20 cellular contexts compared by ENCODE assay signal in genomic region chr1:70458120-70458519, GRCh38. TPM values are rescaled to one million over a fixed set of nuclear protein-coding genes. Genes with fewer than 3 reads are reported as not detected.
DNase-seq lines count a peak whose midpoint lies in the region; ATAC-seq, FAIRE-seq and TF ChIP-seq lines count a peak whose summit lies in the region.
"Had no signal": no experiment of that assay in that cellular context is flagged by ENCODE, and none has a peak within 500 bp of the region (broad histone marks: within the 10 kb centered on the region; RNA-seq: fewer than 3 reads in every experiment).

No MANE protein-coding gene starts in this region.

- no peak for ATAC-seq in GM21576 (IDR thresholded peaks at IDR 0.05; ENCODE audit: unreplicated experiment)
- ATAC-seq: foreskin keratinocyte, left cardiac atrium, T-helper 17 cell had no signal

- peak; percentile 30 for DNase-seq in NOMO-1 treated with DMSO at 0.1 percent for 48 hours (lab: John Stamatoyannopoulos, UW; ENCODE audit: unreplicated experiment)
- DNase-seq in NOMO-1 treated with dmso at 0.1 percent for 144 hours (lab: John Stamatoyannopoulos, UW; ENCODE audit: unreplicated experiment): no peak
- DNase-seq in SK-MEL-5 (ENCODE audit: low read depth, low spot score): peak; percentile 90
- peak; percentile 20 to 29 for DNase-seq in frontal cortex (ENCODE audit: low spot score in 2 of 2)
- peak; percentile 22 for DNase-seq in testis
- no peak for DNase-seq in HuH-7.5 (ENCODE audit: low spot score)
- no peak for DNase-seq in GM19238 (ENCODE audit: insufficient read length, low spot score)
- DNase-seq: activated naive CD8-positive, alpha-beta T cell treated with anti-CD3 and anti-CD28 coated beads for 36 hours; brain microvascular endothelial cell; DMS53; foreskin keratinocyte; left cardiac atrium; MG63; NCI-H2029 treated with DMSO at 0.1 percent for 48 hours; NCI-H774; sigmoid colon; T-helper 17 cell had no signal

- peak overlapping the region; percentile 6 to 64 for H3K27ac ChIP-seq in testis
- H3K27ac ChIP-seq: brain microvascular endothelial cell, C4-2B, epithelial cell of prostate, foreskin keratinocyte, sigmoid colon had no signal

- no peaks in the 10 kb centered on the region for H3K27me3 ChIP-seq in testis
- H3K27me3 ChIP-seq: brain microvascular endothelial cell, foreskin keratinocyte, MG63, sigmoid colon had no signal

- peak; percentile 64 for FAIRE-seq in frontal cortex (lab: Jason Lieb, UNC)

- no peaks in the 10 kb centered on the region for H3K9me3 ChIP-seq in testis
- H3K9me3 ChIP-seq: MG63, sigmoid colon had no signal

- H3K4me3 ChIP-seq in testis: no peak overlapping the region
- H3K4me3 ChIP-seq: MG63, sigmoid colon had no signal

- intact Hi-C loops in testis (cut with DNase I; ENCODE audit: low total_unique reads): no loop called here

- H3K4me1 ChIP-seq in testis: peaks cover 29% of the 10 kb centered on the region
- H3K4me1 ChIP-seq: sigmoid colon had no signal

- in situ Hi-C loops in SK-MEL-5 (cut with HindIII; ENCODE audit: low pct_unique_long_range_greater_than_20kb, low sequenced_read_pairs): no loop called here

- no peak for TF ChIP-seq CTCF in testis (IDR thresholded peaks at IDR 0.05)

- H3K36me3 ChIP-seq in testis (ENCODE audit: low read depth, missing control alignments): no peaks in the 10 kb centered on the region
- H3K36me3 ChIP-seq: brain microvascular endothelial cell, MG63, sigmoid colon had no signal

- TF ChIP-seq POLR2A in testis (IDR thresholded peaks at IDR 0.05): no peak

RNA-seq across cellular contexts. Expression of gene CTH, which starts 47.1 kb away (rescaled TPM):
- total RNA-seq in SK-MEL-5 (2014; rRNA removed; shearing (Covaris generic)): 9.5 and 10.6 TPM in 2 replicates
- polyA plus RNA-seq in SK-MEL-5 (2015; cell fraction: cytosol; rRNA removed): 21.3 and 23.7 TPM in 2 replicates
- 20.6 and 21.0 TPM in 2 replicates for polyA plus RNA-seq in SK-MEL-5 (2015; cell fraction: nucleus; rRNA removed)
- total RNA-seq in frontal cortex: 4.9 TPM
- total RNA-seq in testis: 10 to 100 TPM in 1 of 2 donors, 1 to 10 TPM in 1; 10.0 to 14.0 TPM
- 8.9 TPM for polyA plus RNA-seq in testis (ENCODE audit: insufficient read depth, low read depth, low replicate concordance)

Comparison
In these comparisons a context has a peak if more than half of its experiments do, and no peak if none do; other contexts are left out.
1. DNase-seq: peak in NOMO-1 treated with DMSO at 0.1 percent for 48 hours (single experiment), SK-MEL-5 (single experiment), frontal cortex (2 of 2) and testis (single experiment); none in NOMO-1 treated with dmso at 0.1 percent for 144 hours (single experiment), HuH-7.5 (single experiment) and GM19238 (single experiment).